In the genomic region with DNA sequence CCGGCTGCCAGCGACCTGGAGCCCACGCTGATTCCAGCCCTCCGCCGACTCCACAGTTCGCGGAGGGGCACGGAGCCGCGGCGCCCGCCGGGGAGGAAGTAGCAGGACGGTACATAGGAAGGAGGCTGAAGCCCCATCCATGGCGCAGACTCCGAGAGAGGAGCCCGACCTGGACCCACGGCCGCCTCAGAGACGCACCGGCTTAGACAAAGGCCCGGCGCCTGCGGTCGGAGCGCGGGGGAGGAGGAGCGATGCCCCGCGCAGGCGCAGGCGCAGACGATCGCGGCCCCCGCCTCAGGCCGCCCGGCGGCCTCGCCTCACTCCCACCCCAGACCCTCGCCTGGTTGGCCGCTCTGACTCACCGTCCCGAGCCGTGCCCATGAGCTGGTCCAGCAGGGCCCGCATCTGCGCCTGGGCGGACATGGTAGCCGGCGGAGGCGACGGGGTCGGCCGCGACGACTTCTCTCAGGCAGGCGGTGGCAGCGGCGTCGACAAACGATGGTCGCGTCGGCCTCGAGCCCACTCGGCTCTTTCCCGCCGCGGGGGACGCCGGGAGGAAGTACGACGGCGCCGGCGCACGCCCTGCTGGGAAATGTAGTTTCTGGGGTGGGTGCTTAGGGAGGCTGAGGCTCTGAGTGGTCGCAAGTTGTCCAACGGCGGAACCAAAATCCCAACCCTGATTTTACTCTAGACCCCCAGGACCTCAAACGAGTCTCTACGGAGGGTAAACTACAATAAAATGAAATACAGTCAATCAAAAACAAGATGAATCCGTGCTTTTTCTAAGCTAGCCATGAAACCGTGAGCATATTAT, we compare ENCODE assay signal across 1 cellular context.
TF ChIP-seq lines count a peak whose summit lies in the region.

A gene with protein sequence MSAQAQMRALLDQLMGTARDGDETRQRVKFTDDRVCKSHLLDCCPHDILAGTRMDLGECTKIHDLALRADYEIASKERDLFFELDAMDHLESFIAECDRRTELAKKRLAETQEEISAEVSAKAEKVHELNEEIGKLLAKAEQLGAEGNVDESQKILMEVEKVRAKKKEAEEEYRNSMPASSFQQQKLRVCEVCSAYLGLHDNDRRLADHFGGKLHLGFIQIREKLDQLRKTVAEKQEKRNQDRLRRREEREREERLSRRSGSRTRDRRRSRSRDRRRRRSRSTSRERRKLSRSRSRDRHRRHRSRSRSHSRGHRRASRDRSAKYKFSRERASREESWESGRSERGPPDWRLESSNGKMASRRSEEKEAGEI (minus strand): TSS at position 533 of the 814 bp plus-strand sequence. CDS start 110 bp downstream, at position 423.

TF ChIP-seq in K562, 482 proteins besides CTCF, POLR2A, EP300 and RAD21 (continued from another document and continues in another):
- TF ChIP-seq, protein P1, sequence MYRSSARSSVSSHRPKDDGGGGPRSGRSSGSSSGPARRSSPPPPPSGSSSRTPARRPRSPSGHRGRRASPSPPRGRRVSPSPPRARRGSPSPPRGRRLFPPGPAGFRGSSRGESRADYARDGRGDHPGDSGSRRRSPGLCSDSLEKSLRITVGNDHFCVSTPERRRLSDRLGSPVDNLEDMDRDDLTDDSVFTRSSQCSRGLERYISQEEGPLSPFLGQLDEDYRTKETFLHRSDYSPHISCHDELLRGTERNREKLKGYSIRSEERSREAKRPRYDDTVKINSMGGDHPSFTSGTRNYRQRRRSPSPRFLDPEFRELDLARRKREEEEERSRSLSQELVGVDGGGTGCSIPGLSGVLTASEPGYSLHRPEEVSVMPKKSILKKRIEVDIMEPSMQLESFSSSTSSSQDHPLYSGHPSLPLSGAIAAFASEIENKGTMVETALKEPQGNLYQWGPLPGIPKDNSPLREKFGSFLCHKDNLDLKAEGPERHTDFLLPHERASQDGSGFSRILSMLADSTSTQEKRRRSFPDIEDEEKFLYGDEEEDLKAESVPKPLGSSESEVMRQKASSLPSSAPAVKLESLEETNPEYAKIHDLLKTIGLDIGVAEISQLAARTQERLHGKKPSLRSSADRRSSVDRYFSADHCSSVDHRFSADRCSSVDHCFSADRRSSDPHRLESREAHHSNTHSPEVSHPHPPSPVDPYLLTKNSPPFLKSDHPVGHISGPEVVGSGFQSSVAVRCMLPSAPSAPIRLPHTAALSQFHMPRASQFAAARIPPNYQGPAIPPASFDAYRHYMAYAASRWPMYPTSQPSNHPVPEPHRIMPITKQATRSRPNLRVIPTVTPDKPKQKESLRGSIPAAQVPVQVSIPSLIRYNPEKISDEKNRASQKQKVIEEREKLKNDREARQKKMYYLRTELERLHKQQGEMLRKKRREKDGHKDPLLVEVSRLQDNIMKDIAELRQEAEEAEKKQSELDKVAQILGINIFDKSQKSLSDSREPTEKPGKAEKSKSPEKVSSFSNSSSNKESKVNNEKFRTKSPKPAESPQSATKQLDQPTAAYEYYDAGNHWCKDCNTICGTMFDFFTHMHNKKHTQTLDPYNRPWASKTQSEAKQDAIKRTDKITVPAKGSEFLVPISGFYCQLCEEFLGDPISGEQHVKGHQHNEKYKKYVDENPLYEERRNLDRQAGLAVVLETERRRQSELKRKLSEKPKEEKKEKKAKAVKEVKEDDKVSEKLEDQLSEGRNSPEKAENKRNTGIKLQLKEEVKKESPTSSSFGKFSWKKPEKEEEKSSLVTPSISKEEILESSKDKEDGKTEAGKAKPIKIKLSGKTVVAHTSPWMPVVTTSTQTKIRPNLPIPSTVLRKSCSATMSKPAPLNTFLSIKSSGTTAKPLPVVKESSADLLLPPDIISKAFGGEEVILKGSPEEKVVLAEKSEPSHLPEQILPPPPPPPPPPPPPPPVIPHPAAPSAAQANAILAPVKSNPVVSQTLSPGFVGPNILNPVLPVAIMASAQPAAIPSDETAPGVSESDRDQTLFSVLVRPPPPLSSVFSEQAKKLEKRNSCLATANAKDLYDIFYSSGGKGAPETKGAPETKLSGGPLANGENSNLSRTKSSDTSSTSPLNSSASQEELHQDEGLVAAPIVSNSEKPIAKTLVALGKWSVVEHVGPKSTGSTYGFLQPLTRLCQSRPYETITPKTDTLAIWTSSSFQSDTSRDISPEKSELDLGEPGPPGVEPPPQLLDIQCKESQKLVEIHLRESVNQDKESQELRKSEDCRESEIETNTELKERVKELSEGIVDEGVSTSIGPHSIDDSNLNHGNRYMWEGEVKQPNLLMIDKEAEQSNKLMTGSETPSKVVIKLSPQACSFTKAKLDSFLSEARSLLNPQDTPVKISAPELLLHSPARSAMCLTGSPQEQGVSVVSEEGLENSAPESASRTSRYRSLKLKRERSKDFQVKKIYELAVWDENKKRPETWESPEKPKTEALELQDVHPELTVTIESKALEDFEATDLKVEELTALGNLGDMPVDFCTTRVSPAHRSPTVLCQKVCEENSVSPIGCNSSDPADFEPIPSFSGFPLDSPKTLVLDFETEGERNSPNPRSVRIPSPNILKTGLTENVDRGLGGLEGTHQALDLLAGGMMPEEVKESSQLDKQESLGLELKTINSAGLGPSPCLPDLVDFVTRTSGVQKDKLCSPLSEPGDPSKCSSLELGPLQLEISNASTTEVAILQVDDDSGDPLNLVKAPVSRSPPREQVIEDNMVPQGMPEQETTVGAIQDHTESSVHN (IDR thresholded peaks at IDR 0.05; ENCODE audit: borderline replicate concordance in 1 of 2, low read depth in 1 of 2), result no peak
- TF ChIP-seq NCOA4 (IDR thresholded peaks at IDR 0.05; ENCODE audit: partially characterized antibody) (no peak), TBP (optimal IDR thresholded peaks at IDR 0.05; ENCODE audit: low read depth, low read length) (peak; percentile 87), KAT8 (IDR thresholded peaks at IDR 0.05; ENCODE audit: low read depth) (no peak), IFI16 (CRISPR knock-in tag; IDR thresholded peaks at IDR 0.05) (no peak), TCF7L2 (IDR thresholded peaks at IDR 0.05; ENCODE audit: low read depth, low read length) (no peak), PHF21A (IDR thresholded peaks at IDR 0.05; ENCODE audit: borderline replicate concordance, low read depth) (no peak), ZSCAN32 (CRISPR knock-in tag; IDR thresholded peaks at IDR 0.05) (no peak), ZNF431 (CRISPR knock-in tag; IDR thresholded peaks at IDR 0.05) (peak; percentile 72), LARP7 (IDR thresholded peaks at IDR 0.05) (no peak), MEIS2 (IDR thresholded peaks at IDR 0.05; ENCODE audit: partially characterized antibody) (peak; percentile 75), THRAP3 (IDR thresholded peaks at IDR 0.05; ENCODE audit: borderline replicate concordance) (no peak), JUN (IDR thresholded peaks at IDR 0.05; ENCODE audit: borderline replicate concordance, low read depth, low read length) (peak; percentile 59; the same call in 1 of the 2 replicates), JUN (CRISPR knock-in tag; IDR thresholded peaks at IDR 0.05; ENCODE audit: borderline replicate concordance) (peak; percentile 58; the same call in 1 of the 2 replicates), ATF7 (IDR thresholded peaks at IDR 0.05) (peak; percentile 85), FOXA1 (IDR thresholded peaks at IDR 0.05; ENCODE audit: borderline replicate concordance) (no peak), L3MBTL2 (IDR thresholded peaks at IDR 0.05) (peak; percentile 100), SRSF9 (IDR thresholded peaks at IDR 0.05; ENCODE audit: borderline replicate concordance, low read depth, low read length) (no peak), FOXK2 (conservative IDR thresholded peaks at IDR 0.05 in 1 of 2, IDR thresholded peaks at IDR 0.05 in 1 of 2; ENCODE audit: low read depth in 2 of 2) (no peak), TAL1 (IDR thresholded peaks at IDR 0.05) (no peak), ZNF551 (CRISPR knock-in tag; IDR thresholded peaks at IDR 0.05) (no peak), ZNF175 (CRISPR knock-in tag; IDR thresholded peaks at IDR 0.05; ENCODE audit: low read depth) (peak; percentile 81), ZNF77 (CRISPR knock-in tag; IDR thresholded peaks at IDR 0.05) (no peak), NELFE (IDR thresholded peaks at IDR 0.05; ENCODE audit: insufficient read depth, insufficient read length) (no peak)
- TF ChIP-seq, protein P2, sequence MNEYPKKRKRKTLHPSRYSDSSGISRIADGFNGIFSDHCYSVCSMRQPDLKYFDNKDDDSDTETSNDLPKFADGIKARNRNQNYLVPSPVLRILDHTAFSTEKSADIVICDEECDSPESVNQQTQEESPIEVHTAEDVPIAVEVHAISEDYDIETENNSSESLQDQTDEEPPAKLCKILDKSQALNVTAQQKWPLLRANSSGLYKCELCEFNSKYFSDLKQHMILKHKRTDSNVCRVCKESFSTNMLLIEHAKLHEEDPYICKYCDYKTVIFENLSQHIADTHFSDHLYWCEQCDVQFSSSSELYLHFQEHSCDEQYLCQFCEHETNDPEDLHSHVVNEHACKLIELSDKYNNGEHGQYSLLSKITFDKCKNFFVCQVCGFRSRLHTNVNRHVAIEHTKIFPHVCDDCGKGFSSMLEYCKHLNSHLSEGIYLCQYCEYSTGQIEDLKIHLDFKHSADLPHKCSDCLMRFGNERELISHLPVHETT (CRISPR knock-in tag; conservative IDR thresholded peaks at IDR 0.05 in 1 of 2, IDR thresholded peaks at IDR 0.05 in 1 of 2), result peak in 1 of 2 experiments; percentile 91; a peak in 2 of 4 replicates
- TF ChIP-seq, protein P3, sequence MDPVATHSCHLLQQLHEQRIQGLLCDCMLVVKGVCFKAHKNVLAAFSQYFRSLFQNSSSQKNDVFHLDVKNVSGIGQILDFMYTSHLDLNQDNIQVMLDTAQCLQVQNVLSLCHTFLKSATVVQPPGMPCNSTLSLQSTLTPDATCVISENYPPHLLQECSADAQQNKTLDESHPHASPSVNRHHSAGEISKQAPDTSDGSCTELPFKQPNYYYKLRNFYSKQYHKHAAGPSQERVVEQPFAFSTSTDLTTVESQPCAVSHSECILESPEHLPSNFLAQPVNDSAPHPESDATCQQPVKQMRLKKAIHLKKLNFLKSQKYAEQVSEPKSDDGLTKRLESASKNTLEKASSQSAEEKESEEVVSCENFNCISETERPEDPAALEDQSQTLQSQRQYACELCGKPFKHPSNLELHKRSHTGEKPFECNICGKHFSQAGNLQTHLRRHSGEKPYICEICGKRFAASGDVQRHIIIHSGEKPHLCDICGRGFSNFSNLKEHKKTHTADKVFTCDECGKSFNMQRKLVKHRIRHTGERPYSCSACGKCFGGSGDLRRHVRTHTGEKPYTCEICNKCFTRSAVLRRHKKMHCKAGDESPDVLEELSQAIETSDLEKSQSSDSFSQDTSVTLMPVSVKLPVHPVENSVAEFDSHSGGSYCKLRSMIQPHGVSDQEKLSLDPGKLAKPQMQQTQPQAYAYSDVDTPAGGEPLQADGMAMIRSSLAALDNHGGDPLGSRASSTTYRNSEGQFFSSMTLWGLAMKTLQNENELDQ (CRISPR knock-in tag; IDR thresholded peaks at IDR 0.05; ENCODE audit: borderline replicate concordance), result no peak
- TF ChIP-seq, protein P4, sequence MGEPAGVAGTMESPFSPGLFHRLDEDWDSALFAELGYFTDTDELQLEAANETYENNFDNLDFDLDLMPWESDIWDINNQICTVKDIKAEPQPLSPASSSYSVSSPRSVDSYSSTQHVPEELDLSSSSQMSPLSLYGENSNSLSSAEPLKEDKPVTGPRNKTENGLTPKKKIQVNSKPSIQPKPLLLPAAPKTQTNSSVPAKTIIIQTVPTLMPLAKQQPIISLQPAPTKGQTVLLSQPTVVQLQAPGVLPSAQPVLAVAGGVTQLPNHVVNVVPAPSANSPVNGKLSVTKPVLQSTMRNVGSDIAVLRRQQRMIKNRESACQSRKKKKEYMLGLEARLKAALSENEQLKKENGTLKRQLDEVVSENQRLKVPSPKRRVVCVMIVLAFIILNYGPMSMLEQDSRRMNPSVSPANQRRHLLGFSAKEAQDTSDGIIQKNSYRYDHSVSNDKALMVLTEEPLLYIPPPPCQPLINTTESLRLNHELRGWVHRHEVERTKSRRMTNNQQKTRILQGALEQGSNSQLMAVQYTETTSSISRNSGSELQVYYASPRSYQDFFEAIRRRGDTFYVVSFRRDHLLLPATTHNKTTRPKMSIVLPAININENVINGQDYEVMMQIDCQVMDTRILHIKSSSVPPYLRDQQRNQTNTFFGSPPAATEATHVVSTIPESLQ (CRISPR knock-in tag; IDR thresholded peaks at IDR 0.05), result peak; percentile 97; the same call in 1 of the 2 replicates
- TF ChIP-seq, protein P5, sequence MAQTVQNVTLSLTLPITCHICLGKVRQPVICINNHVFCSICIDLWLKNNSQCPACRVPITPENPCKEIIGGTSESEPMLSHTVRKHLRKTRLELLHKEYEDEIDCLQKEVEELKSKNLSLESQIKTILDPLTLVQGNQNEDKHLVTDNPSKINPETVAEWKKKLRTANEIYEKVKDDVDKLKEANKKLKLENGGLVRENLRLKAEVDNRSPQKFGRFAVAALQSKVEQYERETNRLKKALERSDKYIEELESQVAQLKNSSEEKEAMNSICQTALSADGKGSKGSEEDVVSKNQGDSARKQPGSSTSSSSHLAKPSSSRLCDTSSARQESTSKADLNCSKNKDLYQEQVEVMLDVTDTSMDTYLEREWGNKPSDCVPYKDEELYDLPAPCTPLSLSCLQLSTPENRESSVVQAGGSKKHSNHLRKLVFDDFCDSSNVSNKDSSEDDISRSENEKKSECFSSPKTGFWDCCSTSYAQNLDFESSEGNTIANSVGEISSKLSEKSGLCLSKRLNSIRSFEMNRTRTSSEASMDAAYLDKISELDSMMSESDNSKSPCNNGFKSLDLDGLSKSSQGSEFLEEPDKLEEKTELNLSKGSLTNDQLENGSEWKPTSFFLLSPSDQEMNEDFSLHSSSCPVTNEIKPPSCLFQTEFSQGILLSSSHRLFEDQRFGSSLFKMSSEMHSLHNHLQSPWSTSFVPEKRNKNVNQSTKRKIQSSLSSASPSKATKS (CRISPR knock-in tag; IDR thresholded peaks at IDR 0.05), result no peak
- TF ChIP-seq, protein P6, sequence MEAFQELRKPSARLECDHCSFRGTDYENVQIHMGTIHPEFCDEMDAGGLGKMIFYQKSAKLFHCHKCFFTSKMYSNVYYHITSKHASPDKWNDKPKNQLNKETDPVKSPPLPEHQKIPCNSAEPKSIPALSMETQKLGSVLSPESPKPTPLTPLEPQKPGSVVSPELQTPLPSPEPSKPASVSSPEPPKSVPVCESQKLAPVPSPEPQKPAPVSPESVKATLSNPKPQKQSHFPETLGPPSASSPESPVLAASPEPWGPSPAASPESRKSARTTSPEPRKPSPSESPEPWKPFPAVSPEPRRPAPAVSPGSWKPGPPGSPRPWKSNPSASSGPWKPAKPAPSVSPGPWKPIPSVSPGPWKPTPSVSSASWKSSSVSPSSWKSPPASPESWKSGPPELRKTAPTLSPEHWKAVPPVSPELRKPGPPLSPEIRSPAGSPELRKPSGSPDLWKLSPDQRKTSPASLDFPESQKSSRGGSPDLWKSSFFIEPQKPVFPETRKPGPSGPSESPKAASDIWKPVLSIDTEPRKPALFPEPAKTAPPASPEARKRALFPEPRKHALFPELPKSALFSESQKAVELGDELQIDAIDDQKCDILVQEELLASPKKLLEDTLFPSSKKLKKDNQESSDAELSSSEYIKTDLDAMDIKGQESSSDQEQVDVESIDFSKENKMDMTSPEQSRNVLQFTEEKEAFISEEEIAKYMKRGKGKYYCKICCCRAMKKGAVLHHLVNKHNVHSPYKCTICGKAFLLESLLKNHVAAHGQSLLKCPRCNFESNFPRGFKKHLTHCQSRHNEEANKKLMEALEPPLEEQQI (IDR thresholded peaks at IDR 0.05), result no peak
- TF ChIP-seq, protein P7, sequence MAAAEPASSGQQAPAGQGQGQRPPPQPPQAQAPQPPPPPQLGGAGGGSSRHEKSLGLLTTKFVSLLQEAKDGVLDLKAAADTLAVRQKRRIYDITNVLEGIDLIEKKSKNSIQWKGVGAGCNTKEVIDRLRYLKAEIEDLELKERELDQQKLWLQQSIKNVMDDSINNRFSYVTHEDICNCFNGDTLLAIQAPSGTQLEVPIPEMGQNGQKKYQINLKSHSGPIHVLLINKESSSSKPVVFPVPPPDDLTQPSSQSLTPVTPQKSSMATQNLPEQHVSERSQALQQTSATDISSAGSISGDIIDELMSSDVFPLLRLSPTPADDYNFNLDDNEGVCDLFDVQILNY (CRISPR knock-in tag; IDR thresholded peaks at IDR 0.05), result no peak
